In the genomic region with DNA sequence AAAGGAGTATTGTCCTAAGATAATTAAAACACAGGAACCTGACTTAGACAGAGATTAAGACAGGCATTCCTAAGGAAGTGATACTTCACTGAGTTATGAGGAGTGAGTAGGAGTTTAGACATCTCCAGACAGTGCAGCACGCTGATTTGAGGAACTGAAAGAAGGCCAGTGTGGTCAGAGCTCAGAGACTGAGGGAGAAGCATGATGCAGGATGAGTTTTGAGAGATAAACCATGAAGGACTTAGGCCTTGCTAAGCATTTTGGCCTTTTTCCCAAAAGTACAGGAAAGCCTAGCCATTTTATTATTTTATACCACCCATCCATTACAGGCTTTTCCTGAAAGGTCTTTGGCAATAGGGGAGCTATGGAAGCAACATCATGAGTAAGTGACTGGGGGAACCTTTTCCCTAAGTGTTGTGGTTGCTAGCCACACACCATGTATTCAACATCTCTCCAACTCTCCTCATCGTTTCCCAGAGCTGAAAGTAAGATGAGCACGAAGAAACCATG, we compare ENCODE assay signal across 9 cellular contexts.
DNase-seq lines count a peak whose midpoint lies in the region; ATAC-seq, FAIRE-seq and TF ChIP-seq lines count a peak whose summit lies in the region.
"Had no signal": no experiment of that assay in that cellular context is flagged by ENCODE, and none has a peak within 500 bp of the region (broad histone marks: within the 10 kb centered on the region; RNA-seq: fewer than 3 reads in every experiment).

No MANE protein-coding gene starts in this region.

- H3K79me2 ChIP-seq in GM12878 (ENCODE audit: control insufficient read depth, insufficient read depth, low read length), result no peaks in the 10 kb centered on the region

- H4K8ac ChIP-seq in neuronal stem cell (ENCODE audit: low read depth, low read length), result no peak overlapping the region

- peaks cover 4% of the 10 kb centered on the region for H3K36me3 Mint-ChIP-seq in nephron (ENCODE audit: low read depth)

- CTCF ChIA-PET in GM12878 (lab: Yijun Ruan, JAX), result interaction anchor here (1.0 kb wide), 1 partner anchor 1049 kb away, joined by 3 read pairs; no protein-coding TSS in a partner anchor

- WGBS in GM12878 (ENCODE audit: insufficient coverage, insufficient replicate concordance, low lambda C conversion rate, missing lambda C conversion rate), result 31% methylated on average over 3 of the region's 3 CpGs
- no CpG with 5 or more reads among the region's 3 CpGs for WGBS in neuronal stem cell (ENCODE audit: extremely low coverage in 2 of 2, insufficient read length in 2 of 2, insufficient replicate concordance in 1 of 2), 2 donors

- H3K9ac ChIP-seq in GM12878 (ENCODE audit: control insufficient read depth, insufficient read depth, low read length) (no peak overlapping the region), neuronal stem cell (ENCODE audit: low read depth, low read length, poor library complexity) (no peak overlapping the region)

- in situ Hi-C loops in GM12878 (cut with MboI), result no loop called here

- H3K4me1 Mint-ChIP-seq in nephron, result peaks cover 53% of the 10 kb centered on the region

- RAD21 ChIA-PET in GM12878 (lab: Charles Lee; ENCODE audit: unreplicated experiment), result no interaction called here

- H3K9me3 ChIP-seq in GM12878 (replicated peaks; ENCODE audit: control insufficient read depth, insufficient read depth, low read length) (no peaks in the 10 kb centered on the region), neuronal stem cell (replicated peaks in 1 of 2; ENCODE audit: control insufficient read depth in 2 of 2, insufficient read depth in 1 of 2, low read depth in 1 of 2, low read length in 2 of 2) (no peaks in the 10 kb centered on the region)

- H3K14ac ChIP-seq in neuronal stem cell (ENCODE audit: low read length), result no peak overlapping the region

- H3K23ac ChIP-seq in neuronal stem cell (ENCODE audit: low read depth, low read length, poor library complexity), result no peak overlapping the region

- no peaks in the 10 kb centered on the region for H4K20me1 ChIP-seq in GM12878 (ENCODE audit: control insufficient read depth, insufficient read depth)

- H3K4me3 ChIP-seq in GM12878 (no peak overlapping the region), neuronal stem cell (ENCODE audit: low read length in 2 of 2) (no peak overlapping the region)

- H2BK15ac ChIP-seq in neuronal stem cell (ENCODE audit: low read length), result no peak overlapping the region

- no peak overlapping the region for H4K91ac ChIP-seq in neuronal stem cell (ENCODE audit: low read depth, low read length, poor library complexity)

- POLR2A ChIA-PET in GM12878 (lab: Charles Lee), result no interaction called here

- H3K27ac Mint-ChIP-seq in nephron, result peak overlapping the region; percentile 59 to 91 (median 89)

- H3K27me3 ChIP-seq in GM12878 (replicated peaks in 1 of 2; ENCODE audit: control insufficient read depth in 2 of 2, insufficient read depth in 2 of 2, low read length in 1 of 2) (no peaks in the 10 kb centered on the region), neuronal stem cell (ENCODE audit: control insufficient read depth in 3 of 3, insufficient read depth in 3 of 3, low read depth in 1 of 3, low read length in 3 of 3) (no peaks in the 10 kb centered on the region)

- no peak for TF ChIP-seq CTCF in GM12878 (IDR thresholded peaks at IDR 0.05 in 2 of 3, conservative IDR thresholded peaks at IDR 0.05 in 1 of 3; ENCODE audit: control insufficient read depth in 2 of 3, extremely low read depth in 1 of 3, insufficient read depth in 1 of 3, low read depth in 3 of 3, low read length in 3 of 3)
- TF ChIP-seq CTCF in nephron (IDR thresholded peaks at IDR 0.05; ENCODE audit: unreplicated experiment in 3 of 3), result no peak

- SMC1A ChIA-PET in GM12878 (lab: Charles Lee; ENCODE audit: uncharacterized antibody, unreplicated experiment), result no interaction called here

- DNase-seq in GM12878 (ENCODE audit: low read depth, low spot score) (no peak), NCI-H1417 (lab: John Stamatoyannopoulos, UW) (no peak), neuronal stem cell (ENCODE audit: low spot score) (no peak)
- no peak for DNase-seq in stimulated activated naive CD4-positive, alpha-beta T cell treated with Interleukin-2 at 50 U/mL for 16 hours (lab: John Stamatoyannopoulos, UW)

- no peak for FAIRE-seq in GM12878 (lab: Jason Lieb, UNC)

- H3K27me3 Mint-ChIP-seq in nephron (ENCODE audit: low read depth), result no peaks in the 10 kb centered on the region

- ATAC-seq in GM18498 (IDR thresholded peaks at IDR 0.05; ENCODE audit: unreplicated experiment), result peak; percentile 63
- peak; percentile 63 for ATAC-seq in HG03342 (IDR thresholded peaks at IDR 0.05; ENCODE audit: unreplicated experiment)
- ATAC-seq in GM12878, result peak; percentile 75
- ATAC-seq in GM21528 (IDR thresholded peaks at IDR 0.05; ENCODE audit: low FRiP score, unreplicated experiment), result no peak

- H3K36me3 ChIP-seq in GM12878 (ENCODE audit: control insufficient read depth in 2 of 2, insufficient read depth in 2 of 2, low read length in 1 of 2) (no peaks in the 10 kb centered on the region), neuronal stem cell (replicated peaks in 1 of 2; ENCODE audit: control insufficient read depth in 2 of 2, insufficient read depth in 2 of 2, low read length in 2 of 2) (no peaks in the 10 kb centered on the region)

- intact Hi-C loops in GM12878 (cut with micrococcal nuclease; ENCODE audit: unreplicated experiment), result no loop called here

- no peak overlapping the region for H2BK120ac ChIP-seq in neuronal stem cell (ENCODE audit: low read depth, low read length)

- no peaks in the 10 kb centered on the region for H3K79me1 ChIP-seq in neuronal stem cell (ENCODE audit: low read depth, low read length)

- BruUV-seq in GM12878 (replicated peaks; lab: Mats Ljungman, UMichigan), result no TSS peak

- H3K4me2 ChIP-seq in GM12878 (ENCODE audit: control insufficient read depth, insufficient read depth) (no peak overlapping the region), neuronal stem cell (ENCODE audit: insufficient read depth, low read length, poor library complexity, severe bottlenecking) (no peak overlapping the region)

- H3K4me1 ChIP-seq in GM12878 (ENCODE audit: control insufficient read depth, insufficient read depth, low read length) (no peaks in the 10 kb centered on the region), neuronal stem cell (ENCODE audit: control insufficient read depth in 2 of 2, insufficient read depth in 1 of 2, low read depth in 1 of 2, low read length in 2 of 2) (peaks cover 0 to 2% of the 10 kb centered on the region in 2 donors)

- no peaks in the 10 kb centered on the region for H3K9me3 Mint-ChIP-seq in nephron

- H2AFZ ChIP-seq in GM12878 (ENCODE audit: control insufficient read depth, low read depth, low read length) (no peak overlapping the region), neuronal stem cell (ENCODE audit: low read length) (no peak overlapping the region)

- H2BK5ac ChIP-seq in neuronal stem cell (ENCODE audit: low read length), result no peak overlapping the region

- TF ChIP-seq POLR2A in GM12878 (IDR thresholded peaks at IDR 0.05; ENCODE audit: low read depth, low read length), result no peak

- no peak overlapping the region for H2AK5ac ChIP-seq in neuronal stem cell (ENCODE audit: low read depth, low read length)

- TF ChIP-seq EP300 in GM12878 (IDR thresholded peaks at IDR 0.05; ENCODE audit: borderline replicate concordance in 1 of 2, control insufficient read depth in 1 of 2, low read depth in 2 of 2, low read length in 2 of 2), result no peak

- H3K4ac ChIP-seq in neuronal stem cell (ENCODE audit: low read length), result no peak overlapping the region

- H2BK12ac ChIP-seq in neuronal stem cell (ENCODE audit: low read length), result no peak overlapping the region

- H3K27ac ChIP-seq in GM12878 (ENCODE audit: control insufficient read depth, insufficient read depth), result no peak overlapping the region
- no peak overlapping the region for H3K27ac ChIP-seq in neuronal stem cell (replicated peaks; ENCODE audit: low read length)
- H3K27ac ChIP-seq: HL-60 had no signal

- H3K18ac ChIP-seq in neuronal stem cell (ENCODE audit: low read length), result no peak overlapping the region

- no peak for TF ChIP-seq RAD21 in GM12878 (IDR thresholded peaks at IDR 0.05; ENCODE audit: insufficient read depth, low read depth, low read length)

- no peak overlapping the region for H3K4me3 Mint-ChIP-seq in nephron

TF ChIP-seq in GM12878, 131 proteins besides CTCF, POLR2A, EP300 and RAD21 (continues in another document):
- TF ChIP-seq NR2F1 (conservative IDR thresholded peaks at IDR 0.05) (no peak), SPI1 (IDR thresholded peaks at IDR 0.05; ENCODE audit: borderline replicate concordance, insufficient read depth, low read depth, low read length) (peak; percentile 93), RELA (IDR thresholded peaks at IDR 0.05; ENCODE audit: borderline replicate concordance, partially characterized antibody) (no peak), HDGF (IDR thresholded peaks at IDR 0.05) (no peak), CHD4 (IDR thresholded peaks at IDR 0.05) (no peak), SUPT20H (IDR thresholded peaks at IDR 0.05; ENCODE audit: borderline replicate concordance, control insufficient read depth, low read depth, low read length) (no peak), NFIC (IDR thresholded peaks at IDR 0.05; ENCODE audit: low read depth, low read length) (0 out of 2 replicates have a peak, but pooled peaks have one; percentile 15), PAX5 (IDR thresholded peaks at IDR 0.05; ENCODE audit: borderline replicate concordance, low read depth, low read length) (no peak), IKZF2 (IDR thresholded peaks at IDR 0.05) (peak; percentile 56 to 67), TCF7 (IDR thresholded peaks at IDR 0.05; ENCODE audit: borderline replicate concordance) (no peak), EED (IDR thresholded peaks at IDR 0.05; ENCODE audit: low read depth) (0 out of 2 replicates have a peak, but pooled peaks have one; percentile 59), PAX8 (IDR thresholded peaks at IDR 0.05) (no peak), ZNF622 (IDR thresholded peaks at IDR 0.05) (no peak), TCF3 (IDR thresholded peaks at IDR 0.05; ENCODE audit: borderline replicate concordance, insufficient read depth, low read depth, low read length) (no peak), NFYA (IDR thresholded peaks at IDR 0.05; ENCODE audit: borderline replicate concordance, low read depth, low read length) (no peak), BCL11A (IDR thresholded peaks at IDR 0.05; ENCODE audit: low read depth, low read length) (0 out of 2 replicates have a peak, but pooled peaks have one; percentile 21)
